ENCODE assay signal across 13 cellular contexts in the genomic region with DNA sequence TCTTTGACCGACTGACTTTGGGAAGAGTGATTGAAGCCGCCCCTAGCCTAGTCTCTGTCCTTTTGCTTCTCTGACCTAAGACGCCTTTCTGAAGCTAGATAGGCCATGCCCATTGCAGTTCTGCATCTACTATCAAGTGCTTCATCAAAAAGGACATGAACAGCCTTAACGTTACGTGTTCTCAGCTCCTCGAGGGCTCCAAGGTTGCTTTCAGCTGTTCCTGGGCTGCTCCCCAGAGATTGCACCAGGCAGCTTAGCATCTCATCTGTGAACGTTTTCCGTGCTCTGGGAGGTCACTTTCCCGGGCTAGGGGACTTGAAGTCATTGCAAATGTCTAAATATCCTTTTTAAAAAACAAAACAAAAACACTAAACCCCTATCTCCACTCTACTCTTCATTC. TPM values are rescaled to one million over a fixed set of nuclear protein-coding genes. Genes with fewer than 3 reads are reported as not detected.
DNase-seq lines count a peak whose midpoint lies in the region; ATAC-seq and TF ChIP-seq lines count a peak whose summit lies in the region.
"Had no signal": no experiment of that assay in that cellular context is flagged by ENCODE, and none has a peak within 500 bp of the region (broad histone marks: within the 10 kb centered on the region; RNA-seq: fewer than 3 reads in every experiment).

No MANE protein-coding gene starts in this region.

- no peaks in the 10 kb centered on the region for H3K9me3 ChIP-seq in BLaER1
- no peaks in the 10 kb centered on the region for H3K9me3 ChIP-seq in GM23248 (ENCODE audit: low read depth)
- no peaks in the 10 kb centered on the region for H3K9me3 ChIP-seq in mucosa of rectum (ENCODE audit: control insufficient read depth in 2 of 2, low read length in 2 of 2)
- H3K9me3 ChIP-seq: HAP-1 had no signal

- H3K36me3 ChIP-seq in BLaER1 = no peaks in the 10 kb centered on the region
- no peaks in the 10 kb centered on the region for H3K36me3 ChIP-seq in GM23248 (ENCODE audit: low read depth)
- peaks cover 3 to 9% of the 10 kb centered on the region in 2 donors for H3K36me3 ChIP-seq in mucosa of rectum (ENCODE audit: control insufficient read depth in 2 of 2, insufficient read depth in 2 of 2, low read length in 2 of 2)
- H3K36me3 ChIP-seq: HAP-1 had no signal

- H3K4me3 ChIP-seq in BLaER1 = no peak overlapping the region
- no peak overlapping the region for H3K4me3 ChIP-seq in GM23248
- no peak overlapping the region for H3K4me3 ChIP-seq in mucosa of rectum (ENCODE audit: low read length in 2 of 2)
- H3K4me3 ChIP-seq: HAP-1 had no signal

- H3K27ac ChIP-seq in BLaER1 = peak overlapping the region; percentile 29; the same call in 1 of the 2 replicates
- H3K27ac ChIP-seq in GM23248 = peak overlapping the region; percentile 73
- peak overlapping the region; percentile 2 to 25 for H3K27ac ChIP-seq in mucosa of rectum (ENCODE audit: low read depth in 2 of 2, low read length in 2 of 2)

- H3K9ac ChIP-seq in BLaER1 = no peak overlapping the region; the same call in 1 of the 2 replicates
- peak overlapping the region; percentile 57 for H3K9ac ChIP-seq in GM23248
- H3K9ac ChIP-seq in mucosa of rectum (ENCODE audit: low read depth in 1 of 2, low read length in 2 of 2) = no peak overlapping the region

- TF ChIP-seq CTCF in brain (conservative IDR thresholded peaks at IDR 0.05) = no peak

- H3K4me1 Mint-ChIP-seq in brain = peaks cover 58% of the 10 kb centered on the region

- 97 to 100% methylated on average over 9 of the region's 9 CpGs for WGBS in GM23248 (ENCODE audit: low coverage in 1 of 2, low lambda C conversion rate in 2 of 2, missing lambda C conversion rate in 2 of 2), 2 experiments

- H3K4me1 ChIP-seq in BLaER1 (peaks cover 48% of the 10 kb centered on the region), GM23248 (ENCODE audit: insufficient read depth) (peaks cover 60% of the 10 kb centered on the region), mucosa of rectum (ENCODE audit: control insufficient read depth in 2 of 2, insufficient read depth in 2 of 2, low read length in 2 of 2) (peaks cover 35 to 53% of the 10 kb centered on the region in 2 donors)
- H3K4me1 ChIP-seq: HAP-1 had no signal

- H3K27me3 Mint-ChIP-seq in brain = peaks cover 21% of the 10 kb centered on the region
- H3K27me3 Mint-ChIP-seq: CD4-positive, alpha-beta T cell had no signal

- H3K27ac Mint-ChIP-seq in brain = peak overlapping the region in 4 of 5 experiments; percentile 31 to 87 (median 32)
- H3K27ac Mint-ChIP-seq: CD4-positive, alpha-beta T cell had no signal

- H3K27me3 ChIP-seq in BLaER1 (no peaks in the 10 kb centered on the region), GM23248 (replicated peaks; ENCODE audit: insufficient read depth) (no peaks in the 10 kb centered on the region), mucosa of rectum (ENCODE audit: control insufficient read depth in 2 of 2, insufficient read depth in 2 of 2, low read length in 2 of 2) (no peaks in the 10 kb centered on the region)

- H3K9me3 Mint-ChIP-seq in brain = no peaks in the 10 kb centered on the region
- H3K9me3 Mint-ChIP-seq: CD4-positive, alpha-beta T cell had no signal

- no peak overlapping the region for H2AFZ ChIP-seq in GM23248

- H3K4me2 ChIP-seq in BLaER1 = peak overlapping the region; percentile 69
- no peak overlapping the region for H3K4me2 ChIP-seq in GM23248 (ENCODE audit: unreplicated experiment)

- ATAC-seq in HG03521 (IDR thresholded peaks at IDR 0.05; ENCODE audit: unreplicated experiment) = no peak
- ATAC-seq in GM21825 (IDR thresholded peaks at IDR 0.05; ENCODE audit: unreplicated experiment) = no peak

- H3K9me2 ChIP-seq in GM23248 (ENCODE audit: insufficient read depth) = no peaks in the 10 kb centered on the region

- peaks cover 100% of the 10 kb centered on the region for H3K79me2 ChIP-seq in GM23248 (ENCODE audit: insufficient read depth)

- no peak for DNase-seq in GM23248
- DNase-seq in GM19240 (ENCODE audit: insufficient read length, low spot score) = no peak
- DNase-seq in DMS114 treated with DMSO at 0.1 percent for 48 hours (lab: John Stamatoyannopoulos, UW; ENCODE audit: unreplicated experiment) = no peak
- DNase-seq: activated CD4-positive, alpha-beta T cell treated with anti-CD3 and anti-CD28 coated beads, Interleukin-2, amount 50 U/mL, for 4 hours; activated naive CD4-positive, alpha-beta T cell treated with Interleukin-2 at 50 U/mL for 16 hours; CD4-positive, alpha-beta T cell; stimulated activated CD4-positive, alpha-beta T cell treated with anti-CD3 and anti-CD28 coated beads, Interleukin-4, amount 100 ng/mL, for 4 hours had no signal

- peaks cover 58% of the 10 kb centered on the region for H3F3A ChIP-seq in GM23248 (ENCODE audit: insufficient read depth)

- H3K4me3 Mint-ChIP-seq in brain = peak overlapping the region in 2 of 5 experiments; percentile 38
- H3K4me3 Mint-ChIP-seq: CD4-positive, alpha-beta T cell had no signal

- H4K20me1 ChIP-seq in BLaER1 (no peaks in the 10 kb centered on the region), GM23248 (ENCODE audit: insufficient read depth) (no peaks in the 10 kb centered on the region)

- H3K36me3 Mint-ChIP-seq in brain = no peaks in the 10 kb centered on the region

- in situ Hi-C loops in GM23248 (cut with MboI) = no loop called here

RNA-seq across cellular contexts. Expression of a gene that starts 13.9 kb away (rescaled TPM):
- 158 and 182 TPM in 2 replicates for total RNA-seq in GM23248 (2014; rRNA removed; shearing (Covaris generic))
- 81.6 and 83.3 TPM in 2 replicates for polyA plus RNA-seq in GM23248 (2016; fragmentation: Nextera tagmentation; extraction: Ambion mirVana)
- 62.9 TPM for polyA plus RNA-seq in brain (ENCODE audit: insufficient read depth, low read depth, low replicate concordance)

Comparison
In these comparisons a context has a peak if more than half of its experiments do, and no peak if none do; other contexts are left out.
1. H3K27ac ChIP-seq: peak in every context shown above with its lines; median percentile 73 in GM23248; 29 in BLaER1; 14 in mucosa of rectum.